Comparison of ENCODE assay signal across 33 cellular contexts in the genomic region with DNA sequence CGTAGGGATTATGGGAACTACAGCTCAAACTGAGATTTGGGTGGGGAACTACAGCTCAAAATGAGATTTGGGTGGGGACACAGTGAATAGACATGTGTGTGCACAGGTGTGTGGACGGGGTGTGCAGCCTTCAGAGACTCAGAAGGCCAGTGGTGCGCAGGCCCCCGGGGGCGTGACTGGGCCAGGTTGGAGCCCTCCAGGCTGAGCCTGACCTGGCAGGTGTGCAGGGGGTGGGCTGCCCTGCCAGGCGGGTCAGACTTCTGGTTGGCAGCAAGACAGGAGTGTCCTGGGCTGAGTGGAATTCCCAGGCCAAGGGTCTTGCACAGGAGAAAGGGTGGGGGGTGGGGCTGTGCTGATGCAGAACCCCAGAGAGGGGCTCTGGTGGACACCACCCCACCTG.
"Had no signal": no experiment of that assay in that cellular context is flagged by ENCODE, and none has a peak within 500 bp of the region (broad histone marks: within the 10 kb centered on the region; RNA-seq: fewer than 3 reads in every experiment).

No MANE protein-coding gene starts in this region.

- H3K9me3 ChIP-seq: MG63 had no signal

- H3K4me3 ChIP-seq: MG63 had no signal

- H3K27me3 ChIP-seq: MG63 had no signal

- DNase-seq: Karpas-422, Kasumi-1, MG63, MM.1S, MV-4-11, NCI-H1048, NCI-H1092, NCI-H1092 treated with DMSO at 0.1 percent for 48 hours, NCI-H1105, NCI-H1105 treated with DMSO at 0.1 percent for 48 hours, NCI-H1417, NCI-H1417 treated with DMSO at 0.1 percent for 48 hours, NCI-H1436, NCI-H1436 treated with DMSO at 0.1 percent for 48 hours, NCI-H1694, NCI-H1694 treated with DMSO at 0.1 percent for 48 hours, NCI-H187, NCI-H187 treated with DMSO at 0.1 percent for 48 hours, NCI-H1930, NCI-H2029, NCI-H2029 treated with DMSO at 0.1 percent for 48 hours, NCI-H2081, NCI-H2081 treated with DMSO at 0.1 percent for 48 hours, NCI-H2107, NCI-H2171, NCI-H2171 treated with DMSO at 0.1 percent for 48 hours, NCI-H2227 treated with DMSO at 0.1 percent for 48 hours, NCI-H226, NCI-H345, NCI-H446, NCI-H446 treated with DMSO at 0.1 percent for 48 hours, NCI-H510A, NCI-H510A treated with DMSO at 0.1 percent for 48 hours had no signal

- H3K36me3 ChIP-seq: MG63 had no signal
